16 cellular contexts compared by ENCODE assay signal in the genomic region with DNA sequence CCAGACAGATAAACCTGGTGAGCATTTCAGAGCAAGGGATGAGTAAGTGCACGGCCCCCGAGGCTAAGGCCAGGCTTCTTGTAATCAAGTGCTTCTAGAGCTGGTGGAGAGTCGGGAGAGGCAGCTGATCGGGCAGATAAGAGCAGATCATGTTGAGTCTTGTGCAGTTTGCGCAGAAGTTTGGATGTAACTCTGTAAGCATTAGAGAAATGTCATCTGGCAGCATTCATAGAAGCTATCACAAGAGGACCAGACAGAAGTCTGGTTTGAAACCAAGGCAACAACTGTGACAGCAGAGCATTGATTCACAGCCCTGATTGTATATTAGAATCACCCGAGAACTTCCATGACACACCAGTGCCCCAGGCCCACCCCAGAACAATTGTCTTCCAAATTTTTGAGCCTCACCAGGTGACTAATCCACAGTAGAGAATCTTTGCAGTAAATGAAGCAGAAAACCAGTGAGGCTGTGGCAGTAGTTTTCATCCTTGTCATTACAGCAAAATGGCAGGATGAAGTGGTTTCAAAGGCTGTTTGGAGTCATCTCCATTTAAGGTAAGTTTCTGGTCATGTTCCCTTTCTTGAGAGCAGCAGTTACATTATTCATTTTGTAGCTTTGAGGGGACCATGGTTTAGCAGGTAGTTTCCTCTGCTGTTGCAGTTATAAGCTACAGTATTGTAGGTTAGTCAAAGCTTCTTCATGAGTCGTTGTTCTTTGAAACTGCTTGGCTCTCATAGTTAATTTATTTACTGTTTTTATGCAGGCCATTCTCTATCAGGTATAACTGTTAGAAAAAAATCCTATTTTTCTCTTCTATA.
DNase-seq lines count a peak whose midpoint lies in the region; ATAC-seq, FAIRE-seq and TF ChIP-seq lines count a peak whose summit lies in the region.
"Had no signal": no experiment of that assay in that cellular context is flagged by ENCODE, and none has a peak within 500 bp of the region (broad histone marks: within the 10 kb centered on the region; RNA-seq: fewer than 3 reads in every experiment).

No MANE protein-coding gene starts in this region.

- POLR2A ChIA-PET in HEK293 (lab: Yijun Ruan, JAX) (interaction anchor here (0.6 to 1.2 kb wide), 3 partner anchors 13 to 83 kb away, joined by 4 to 5 read pairs (median 4); no protein-coding TSS in a partner anchor), PC-3 (lab: Charles Lee; ENCODE audit: unreplicated experiment) (no interaction called here)

- peak overlapping the region; percentile 0 for H4K91ac ChIP-seq in trophoblast cell (ENCODE audit: low read depth, low read length)

- H2BK5ac ChIP-seq in trophoblast cell (ENCODE audit: low read depth, low read length, poor library complexity), result peak overlapping the region; percentile 69

- H3K4me3 ChIP-seq in HEK293 (ENCODE audit: low read depth, low read length) (no peak overlapping the region), PC-3 (ENCODE audit: low read length) (no peak overlapping the region), trophoblast cell (ENCODE audit: low read depth, low read length) (no peak overlapping the region)
- H3K4me3 ChIP-seq: BLaER1, lung had no signal

- H3K79me2 ChIP-seq in PC-3 (ENCODE audit: low read length) (no peaks in the 10 kb centered on the region), trophoblast cell (ENCODE audit: control insufficient read depth, insufficient read depth, low read length, poor library complexity) (peaks cover 1% of the 10 kb centered on the region)

- H3K9ac ChIP-seq in PC-3 (ENCODE audit: low read length), result no peak overlapping the region
- no peak overlapping the region for H3K9ac ChIP-seq in trophoblast cell (ENCODE audit: low read length)
- H3K9ac ChIP-seq: BLaER1 had no signal

- no peaks in the 10 kb centered on the region for H3K9me3 ChIP-seq in HEK293 (ENCODE audit: control insufficient read depth, insufficient read depth, low read depth, low read length)
- H3K9me3 ChIP-seq in PC-3 (ENCODE audit: low read length), result no peaks in the 10 kb centered on the region
- no peaks in the 10 kb centered on the region for H3K9me3 ChIP-seq in trophoblast cell (ENCODE audit: insufficient read depth, low read depth, low read length)
- H3K9me3 ChIP-seq: BLaER1 had no signal

- H2BK120ac ChIP-seq in trophoblast cell (ENCODE audit: insufficient read depth, low read length, poor library complexity), result peak overlapping the region; percentile 76

- peak overlapping the region; percentile 1; the same call in 1 of the 2 replicates for H3K27ac ChIP-seq in HEK293 (ENCODE audit: extremely low read depth, low read depth, low read length)
- H3K27ac ChIP-seq in PC-3 (ENCODE audit: low read length), result no peak overlapping the region
- peak overlapping the region; percentile 84 for H3K27ac ChIP-seq in epithelial cell of prostate
- peak overlapping the region; percentile 98 for H3K27ac ChIP-seq in trophoblast cell (ENCODE audit: low read depth, low read length)
- H3K27ac ChIP-seq in substantia nigra (ENCODE audit: low read depth, low read length, poor library complexity, severe bottlenecking), result no peak overlapping the region
- H3K27ac ChIP-seq: BLaER1 had no signal

- TF ChIP-seq POLR2A in GM12891 (IDR thresholded peaks at IDR 0.05; ENCODE audit: low read depth, low read length), result no peak

- no peak for ATAC-seq in PC-3
- ATAC-seq in Right ventricle myocardium inferior, result no peak
- no peak for ATAC-seq in GM21526 (IDR thresholded peaks at IDR 0.05; ENCODE audit: low FRiP score, unreplicated experiment)

- no peak overlapping the region for H2AFZ ChIP-seq in PC-3 (ENCODE audit: low read length)
- no peak overlapping the region for H2AFZ ChIP-seq in trophoblast cell (ENCODE audit: insufficient read depth, low read length, poor library complexity)

- BruUV-seq in PC-3 (replicated peaks; lab: Mats Ljungman, UMichigan), result no TSS peak

- H3K23ac ChIP-seq in trophoblast cell (ENCODE audit: low read length), result no peak overlapping the region

- H2AK5ac ChIP-seq in trophoblast cell (ENCODE audit: low read length), result no peak overlapping the region

- H4K12ac ChIP-seq in trophoblast cell (ENCODE audit: low read depth, low read length), result peak overlapping the region; percentile 54

- H4K8ac ChIP-seq in trophoblast cell (ENCODE audit: low read depth, low read length), result no peak overlapping the region

- H3K79me1 ChIP-seq in trophoblast cell (ENCODE audit: low read length), result peaks cover 14% of the 10 kb centered on the region

- H3K4ac ChIP-seq in trophoblast cell (ENCODE audit: low read depth, low read length), result no peak overlapping the region

- H3K27me3 ChIP-seq in PC-3 (ENCODE audit: low read length), result no peaks in the 10 kb centered on the region
- no peaks in the 10 kb centered on the region for H3K27me3 ChIP-seq in trophoblast cell (ENCODE audit: insufficient read depth, low read length)
- H3K27me3 ChIP-seq: BLaER1 had no signal

- H3K14ac ChIP-seq in trophoblast cell (ENCODE audit: low read length), result no peak overlapping the region

- CTCF ChIA-PET in HEK293 (lab: Yijun Ruan, JAX), result interaction anchor here (0.6 to 1.1 kb wide), 5 partner anchors 51 to 70 kb away, joined by 3 to 4 read pairs (median 3); no protein-coding TSS in a partner anchor
- CTCF ChIA-PET in PC-3 (lab: Charles Lee), result no interaction called here

- peaks cover 46% of the 10 kb centered on the region for H3K4me1 ChIP-seq in HEK293 (ENCODE audit: control insufficient read depth, insufficient read depth, low read length)
- H3K4me1 ChIP-seq in PC-3 (ENCODE audit: insufficient read depth, low read length), result peaks cover 16% of the 10 kb centered on the region
- H3K4me1 ChIP-seq in trophoblast cell (ENCODE audit: control insufficient read depth in 1 of 2, insufficient read depth in 2 of 2, low read length in 2 of 2), result peaks cover 6 to 8% of the 10 kb centered on the region in 2 experiments
- H3K4me1 ChIP-seq: BLaER1 had no signal

- TF ChIP-seq CTCF in HEK293 (tag by site-specific recombination; IDR thresholded peaks at IDR 0.05) (no peak), PC-3 (conservative IDR thresholded peaks at IDR 0.05; ENCODE audit: low read depth, low read length) (no peak)

- H3K36me3 ChIP-seq in HEK293 (ENCODE audit: control insufficient read depth in 2 of 2, insufficient read depth in 1 of 2, low read length in 2 of 2) (no peaks in the 10 kb centered on the region), PC-3 (ENCODE audit: low read depth, low read length) (no peaks in the 10 kb centered on the region), trophoblast cell (ENCODE audit: control insufficient read depth in 1 of 2, insufficient read depth in 2 of 2, low read length in 2 of 2) (no peaks in the 10 kb centered on the region)
- H3K36me3 ChIP-seq: BLaER1 had no signal

- H2BK12ac ChIP-seq in trophoblast cell (ENCODE audit: low read length), result peak overlapping the region; percentile 30

- FAIRE-seq in GM12891 (lab: Jason Lieb, UNC), result no peak

- no CpG with 5 or more reads among the region's 7 CpGs for WGBS in trophoblast cell (ENCODE audit: extremely low coverage, insufficient coverage, insufficient read length)

- DNase-seq in PC-3 (peak; percentile 18), epithelial cell of prostate (ENCODE audit: low read depth, low spot score) (peak; percentile 99), trophoblast cell (peak; percentile 100), GM12891 (ENCODE audit: insufficient read length, low spot score) (no peak), substantia nigra (lab: John Stamatoyannopoulos, UW) (no peak), Right ventricle myocardium inferior (ENCODE audit: missing footprints) (no peak)
- DNase-seq: activated CD4-positive, alpha-beta T cell treated with anti-CD3 and anti-CD28 coated beads for 48 hours; effector CD4-positive, alpha-beta T cell; NCI-H187 treated with DMSO at 0.1 percent for 48 hours; NCI-H748 treated with DMSO at 0.1 percent for 48 hours; retina; T-helper 2 cell had no signal

- intact Hi-C loops in PC-3 (cut with micrococcal nuclease), result no loop called here
- intact Hi-C loops in Right ventricle myocardium inferior (cut with DNase I), result no loop called here

- no peak overlapping the region for H3K18ac ChIP-seq in trophoblast cell (ENCODE audit: low read length)

- no peaks in the 10 kb centered on the region for H3K9me2 ChIP-seq in PC-3 (replicated peaks; ENCODE audit: low read length)

- no peaks in the 10 kb centered on the region for H4K20me1 ChIP-seq in PC-3 (ENCODE audit: low read length)
- H4K20me1 ChIP-seq: BLaER1 had no signal

- no peaks in the 10 kb centered on the region for H3F3A ChIP-seq in PC-3 (ENCODE audit: low read length, unreplicated experiment)

- H3K4me2 ChIP-seq in PC-3 (ENCODE audit: low read length) (no peak overlapping the region), trophoblast cell (ENCODE audit: low read length) (peak overlapping the region; percentile 39)
- H3K4me2 ChIP-seq: BLaER1 had no signal

TF ChIP-seq in HEK293, 187 proteins besides CTCF, POLR2A, EP300 and RAD21 (continues in another document):
- TF ChIP-seq FEZF1 (tag by site-specific recombination; IDR thresholded peaks at IDR 0.05) (peak; percentile 44; the same call in 1 of the 2 replicates), SP3 (tag by site-specific recombination; IDR thresholded peaks at IDR 0.05) (no peak; the same call in 1 of the 2 replicates), ZBTB48 (tag by site-specific recombination; IDR thresholded peaks at IDR 0.05) (0 out of 2 replicates have a peak, but pooled peaks have one; percentile 11), TRIM28 (IDR thresholded peaks at IDR 0.05; ENCODE audit: borderline replicate concordance, low read length) (peak; percentile 97), KLF8 (tag by site-specific recombination; IDR thresholded peaks at IDR 0.05) (peak; percentile 80), ZSCAN23 (tag by site-specific recombination; IDR thresholded peaks at IDR 0.05) (no peak), ZNF600 (tag by site-specific recombination; IDR thresholded peaks at IDR 0.05) (peak; percentile 76), ZNF391 (tag by site-specific recombination; IDR thresholded peaks at IDR 0.05; ENCODE audit: borderline replicate concordance, low read depth) (0 out of 2 replicates have a peak, but pooled peaks have one; percentile 65)

TF ChIP-seq in GM12891, 5 proteins besides CTCF, POLR2A, EP300 and RAD21:
- TF ChIP-seq POLR2AphosphoS5 (IDR thresholded peaks at IDR 0.05; ENCODE audit: low read depth, low read length) (no peak), PAX5 (IDR thresholded peaks at IDR 0.05; ENCODE audit: insufficient read depth, low read length, severe bottlenecking) (no peak), TAF1 (IDR thresholded peaks at IDR 0.05; ENCODE audit: low read depth, low read length) (no peak), SPI1 (IDR thresholded peaks at IDR 0.05; ENCODE audit: low read depth, low read length) (no peak), POU2F2 (IDR thresholded peaks at IDR 0.05; ENCODE audit: low read depth, low read length) (no peak)

Comparison
In these comparisons a context has a peak if more than half of its experiments do, and no peak if none do; other contexts are left out.
1. H3K27ac ChIP-seq: peak in HEK293 (single experiment), epithelial cell of prostate (single experiment) and trophoblast cell (single experiment); none in PC-3 (single experiment) and substantia nigra (single experiment).
2. DNase-seq: peak in PC-3 (single experiment), epithelial cell of prostate (single experiment) and trophoblast cell (2 of 2); none in GM12891 (single experiment), substantia nigra (0 of 49) and Right ventricle myocardium inferior (single experiment).